25 cellular contexts compared by ENCODE assay signal in genomic region chr7:158946329-158946728, GRCh38.
"Had no signal": no experiment of that assay in that cellular context is flagged by ENCODE, and none has a peak within 500 bp of the region (broad histone marks: within the 10 kb centered on the region; RNA-seq: fewer than 3 reads in every experiment).

No MANE protein-coding gene starts in this region.

- H3K27me3 ChIP-seq: colonic mucosa, esophagus squamous epithelium, gastrocnemius medialis, heart right ventricle, left lung had no signal

- DNase-seq: colonic mucosa; cortex of kidney; effector CD8-positive, alpha-beta T cell; effector memory CD8-positive, alpha-beta T cell; endodermal cell; erythroblast; esophagus squamous epithelium; foreskin fibroblast; foreskin melanocyte; gastrocnemius medialis; glutamatergic neuron; head of caudate nucleus; heart right ventricle; hippocampal formation; left cardiac atrium; left lung; left ventricle myocardium superior; lower lobe of right lung; mesenchymal stem cell; mucosa of descending colon; naive B cell had no signal

- H3K4me3 ChIP-seq: colonic mucosa, esophagus squamous epithelium, gastrocnemius medialis, heart right ventricle, left lung, lower lobe of right lung, mucosa of descending colon had no signal

- H3K4me1 ChIP-seq: colonic mucosa, esophagus squamous epithelium, gastrocnemius medialis, heart right ventricle, left lung, lower lobe of right lung had no signal

- H3K27ac Mint-ChIP-seq: dendritic cell treated with granulocyte-macrophage colony-stimulating factor and Interleukin-4, amounts not matched to agents 40 ng/mL and 50 ng/mL, for 4 days; endodermal cell; mesothelial cell of epicardium had no signal

- H3K4me3 Mint-ChIP-seq: dendritic cell treated with granulocyte-macrophage colony-stimulating factor and Interleukin-4, amounts not matched to agents 40 ng/mL and 50 ng/mL, for 4 days; effector memory CD8-positive, alpha-beta T cell; endodermal cell; mesothelial cell of epicardium; naive B cell had no signal

- H3K9me3 ChIP-seq: colonic mucosa, gastrocnemius medialis had no signal

- H3K27me3 Mint-ChIP-seq: dendritic cell treated with granulocyte-macrophage colony-stimulating factor and Interleukin-4, amounts not matched to agents 40 ng/mL and 50 ng/mL, for 4 days; effector memory CD8-positive, alpha-beta T cell; naive B cell had no signal

- H3K27ac ChIP-seq: colonic mucosa, epithelial cell of prostate, esophagus squamous epithelium, gastrocnemius medialis, heart right ventricle, left lung, lower lobe of right lung had no signal

- H3K4me1 Mint-ChIP-seq: endodermal cell, mesothelial cell of epicardium, naive B cell had no signal

- ATAC-seq: effector memory CD8-positive, alpha-beta T cell; esophagus mucosa; gastrocnemius medialis; heart right ventricle; left cardiac atrium; left ventricle myocardium superior; lower lobe of right lung; mucosa of descending colon had no signal
